ENCODE assay signal across 12 cellular contexts in the genomic region with DNA sequence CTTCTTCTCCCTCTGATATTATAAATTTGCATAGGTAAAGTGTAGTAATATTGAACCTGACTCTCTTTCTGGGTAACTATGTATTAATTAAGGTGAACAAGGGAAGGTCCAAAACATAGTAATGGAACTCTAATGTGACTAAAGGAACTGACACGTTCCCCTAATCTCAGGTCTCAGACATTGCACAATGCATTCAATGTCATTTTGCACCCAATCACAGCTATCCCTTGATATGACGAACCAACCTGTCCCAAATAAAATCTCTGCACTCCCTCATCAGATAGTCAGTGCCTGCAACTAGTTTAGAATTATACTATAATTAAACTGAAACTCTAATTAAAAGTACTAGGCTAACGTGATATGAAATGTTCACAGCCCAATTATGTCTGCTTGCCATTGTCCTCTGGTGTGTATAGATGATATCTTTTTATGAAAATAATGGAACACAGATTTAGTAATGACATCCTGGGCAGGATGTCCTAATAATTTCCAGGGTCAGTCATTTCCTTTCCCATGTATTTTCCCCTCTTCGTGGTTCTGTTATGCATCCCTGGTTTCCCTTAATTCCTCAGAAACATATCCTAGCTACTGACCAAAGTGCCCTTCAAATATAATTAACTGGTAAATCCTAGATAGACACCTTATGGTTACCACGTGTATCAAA.
"Had no signal": no experiment of that assay in that cellular context is flagged by ENCODE, and none has a peak within 500 bp of the region (broad histone marks: within the 10 kb centered on the region; RNA-seq: fewer than 3 reads in every experiment).

No MANE protein-coding gene starts in this region.

- H3K27ac Mint-ChIP-seq: activated CD4-positive, alpha-beta memory T cell treated with anti-CD3 and anti-CD28 coated beads, Interleukin-2, amount 10 ng/mL, durations not matched to agents 7 days and 5 days; activated T-cell treated with anti-CD3 and anti-CD28 coated beads, Interleukin-2, amount 50 U/mL, for 24 hours; mesothelial cell of epicardium; stimulated activated naive CD8-positive, alpha-beta T cell treated with anti-CD3 and anti-CD28 coated beads, Interleukin-15, Interleukin-2, amounts not matched to agents 100 ng/mL and 50 ng/mL, for 24 hours; type B pancreatic cell had no signal

- H3K9me3 ChIP-seq: colonic mucosa, right lobe of liver had no signal

- H3K36me3 ChIP-seq: cardiac muscle cell, colonic mucosa, right lobe of liver had no signal

- H3K27me3 Mint-ChIP-seq: activated T-cell treated with anti-CD3 and anti-CD28 coated beads, Interleukin-2, amount 50 U/mL, for 24 hours; stimulated activated naive CD8-positive, alpha-beta T cell treated with anti-CD3 and anti-CD28 coated beads, Interleukin-15, Interleukin-2, amounts not matched to agents 100 ng/mL and 50 ng/mL, for 24 hours; type B pancreatic cell had no signal

- H3K4me3 Mint-ChIP-seq: activated CD4-positive, alpha-beta memory T cell treated with anti-CD3 and anti-CD28 coated beads, Interleukin-2, amount 10 ng/mL, durations not matched to agents 7 days and 5 days; activated T-cell treated with anti-CD3 and anti-CD28 coated beads, Interleukin-2, amount 50 U/mL, for 24 hours; mesothelial cell of epicardium; neural crest cell; stimulated activated naive CD8-positive, alpha-beta T cell treated with anti-CD3 and anti-CD28 coated beads, Interleukin-15, Interleukin-2, amounts not matched to agents 100 ng/mL and 50 ng/mL, for 24 hours; type B pancreatic cell had no signal

- H3K4me3 ChIP-seq: cardiac muscle cell, colonic mucosa, right lobe of liver had no signal

- ATAC-seq: right lobe of liver had no signal

- H3K4me1 Mint-ChIP-seq: mesothelial cell of epicardium had no signal

- H3K27ac ChIP-seq: cardiac muscle cell, colonic mucosa, right lobe of liver had no signal

- H3K9me3 Mint-ChIP-seq: activated CD4-positive, alpha-beta memory T cell treated with anti-CD3 and anti-CD28 coated beads, Interleukin-2, amount 10 ng/mL, durations not matched to agents 7 days and 5 days; activated T-cell treated with anti-CD3 and anti-CD28 coated beads, Interleukin-2, amount 50 U/mL, for 24 hours; mesothelial cell of epicardium; neural crest cell had no signal

- H3K27me3 ChIP-seq: cardiac muscle cell, colonic mucosa, right lobe of liver had no signal

- DNase-seq: activated CD4-positive, alpha-beta memory T cell treated with anti-CD3 and anti-CD28 coated beads, Interleukin-2, amount 10 ng/mL, durations not matched to agents 7 days and 5 days; activated effector memory CD4-positive, alpha-beta T cell treated with Interleukin-2 at 50 U/mL for 16 hours; activated naive CD4-positive, alpha-beta T cell treated with anti-CD3 and anti-CD28 coated beads, Interleukin-2, amount 50 U/mL, for 16 hours; activated T-cell treated with anti-CD3 and anti-CD28 coated beads, Interleukin-2, amount 50 U/mL, for 24 hours; colonic mucosa; effector memory CD4-positive, alpha-beta T cell; right lobe of liver had no signal

- H3K4me1 ChIP-seq: colonic mucosa had no signal
